26 cellular contexts compared by ENCODE assay signal in the genomic region with DNA sequence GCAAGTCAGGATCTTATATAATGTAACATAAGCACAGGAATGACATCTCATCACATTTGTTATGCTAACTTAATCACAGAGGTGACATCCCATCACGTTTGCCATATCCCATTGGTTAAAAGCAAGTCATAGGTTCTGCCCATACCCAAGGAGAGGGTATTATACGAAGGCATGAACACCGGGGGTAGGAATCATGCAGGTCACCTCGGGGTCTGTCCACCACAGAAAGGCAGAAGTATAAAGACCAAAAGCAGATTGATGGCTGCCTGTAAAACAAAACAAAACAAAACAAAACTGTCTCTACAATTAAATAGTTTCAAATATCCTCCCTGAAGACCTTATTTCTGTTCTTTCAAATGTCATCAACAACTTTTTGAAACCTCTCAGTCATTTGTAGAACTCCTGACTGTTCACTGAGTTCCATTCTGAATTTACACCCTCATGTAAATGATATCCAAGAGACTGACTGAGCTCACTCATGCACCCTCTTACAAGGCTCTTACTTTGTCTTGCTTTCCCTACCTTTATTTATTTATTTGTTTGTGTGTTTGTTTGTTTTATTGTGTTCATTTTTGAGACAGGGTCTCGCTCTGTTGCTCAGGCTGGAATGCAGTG. TPM values are rescaled to one million over a fixed set of nuclear protein-coding genes. Genes with fewer than 3 reads are reported as not detected.
DNase-seq lines count a peak whose midpoint lies in the region; ATAC-seq, FAIRE-seq and TF ChIP-seq lines count a peak whose summit lies in the region.
"Had no signal": no experiment of that assay in that cellular context is flagged by ENCODE, and none has a peak within 500 bp of the region (broad histone marks: within the 10 kb centered on the region; RNA-seq: fewer than 3 reads in every experiment).

No MANE protein-coding gene starts in this region.

- TF ChIP-seq POLR2A in GM12891 (IDR thresholded peaks at IDR 0.05; ENCODE audit: low read depth, low read length): no peak

- ATAC-seq in GM19463 (IDR thresholded peaks at IDR 0.05; ENCODE audit: unreplicated experiment) (peak; percentile 67), HG02678 (IDR thresholded peaks at IDR 0.05; ENCODE audit: unreplicated experiment) (peak; percentile 56), HG03439 (IDR thresholded peaks at IDR 0.05; ENCODE audit: unreplicated experiment) (peak; percentile 64), HG02981 (IDR thresholded peaks at IDR 0.05; ENCODE audit: unreplicated experiment) (no peak)
- ATAC-seq: activated CD8-positive, alpha-beta T cell treated with anti-CD3 and anti-CD28 coated beads, Interleukin-2, amount 10 ng/mL, durations not matched to agents 7 days and 5 days; body of pancreas; naive thymus-derived CD4-positive, alpha-beta T cell; pancreas; sciatic nerve had no signal

- H3K9me3 ChIP-seq in osteoblast (ENCODE audit: low read depth, low read length): no peaks in the 10 kb centered on the region
- H3K9me3 ChIP-seq: body of pancreas, pancreas, SJCRH30, upper lobe of left lung had no signal

- peak; percentile 40 for FAIRE-seq in GM12891 (lab: Jason Lieb, UNC)
- FAIRE-seq: GM18507, pancreas had no signal

- H3K4me3 ChIP-seq in osteoblast (ENCODE audit: insufficient read depth, low read length): no peak overlapping the region
- H3K4me3 ChIP-seq: body of pancreas, pancreas, SJCRH30, stomach, upper lobe of left lung had no signal

- no peak for DNase-seq in GM12891 (ENCODE audit: insufficient read length, low spot score)
- DNase-seq in osteoblast (ENCODE audit: insufficient read length, low spot score, missing footprints): no peak
- no peak for DNase-seq in NCI-H226
- DNase-seq in UCSD-AML1 (lab: John Stamatoyannopoulos, UW; ENCODE audit: unreplicated experiment): no peak
- DNase-seq: activated B cell treated with CpG ODN at 0.5 μM for 24 hours; activated CD8-positive, alpha-beta T cell treated with anti-CD3 and anti-CD28 coated beads, Interleukin-2, amount 10 ng/mL, durations not matched to agents 7 days and 5 days; activated T-cell treated with anti-CD3 and anti-CD28 coated beads, Interleukin-2, amount 50 U/mL, for 48 hours; body of pancreas; cortex of kidney; DMS 273 treated with DMSO at 0.1 percent for 48 hours; Kasumi-1; mesenchymal stem cell; naive thymus-derived CD4-positive, alpha-beta T cell; NCI-H1105 treated with DMSO at 0.1 percent for 48 hours; NCI-H526; pancreas; SJCRH30; stomach; upper lobe of left lung had no signal

- no peak for TF ChIP-seq CTCF in osteoblast (IDR thresholded peaks at IDR 0.05; ENCODE audit: extremely low read depth, low read depth, low read length)

- H3K36me3 ChIP-seq in osteoblast (ENCODE audit: insufficient read depth, low read length): no peaks in the 10 kb centered on the region
- H3K36me3 ChIP-seq: pancreas, SJCRH30, stomach, upper lobe of left lung had no signal

- no peaks in the 10 kb centered on the region for H3K79me2 ChIP-seq in osteoblast (ENCODE audit: insufficient read depth, low read length)

- H3K27ac ChIP-seq in osteoblast (ENCODE audit: low read depth, low read length): no peak overlapping the region
- H3K27ac ChIP-seq: body of pancreas, C4-2B, pancreas, SJCRH30, stomach, upper lobe of left lung had no signal

- peaks cover 5% of the 10 kb centered on the region for H3K27me3 ChIP-seq in osteoblast (ENCODE audit: insufficient read depth, low read length)
- H3K27me3 ChIP-seq: body of pancreas, pancreas, SJCRH30, stomach, upper lobe of left lung had no signal

- no peaks in the 10 kb centered on the region for H4K20me1 ChIP-seq in osteoblast (ENCODE audit: insufficient read depth, low read length)

- no peak overlapping the region for H3K4me2 ChIP-seq in osteoblast (ENCODE audit: insufficient read depth, low read length)

- no peaks in the 10 kb centered on the region for H3K4me1 ChIP-seq in osteoblast (ENCODE audit: insufficient read depth, low read length)
- H3K4me1 ChIP-seq: body of pancreas, pancreas, stomach, upper lobe of left lung had no signal

- no peak overlapping the region for H2AFZ ChIP-seq in osteoblast (ENCODE audit: low read length)

TF ChIP-seq in GM12891, 5 proteins besides CTCF, POLR2A, EP300 and RAD21:
- no peak for TF ChIP-seq POLR2AphosphoS5 (IDR thresholded peaks at IDR 0.05; ENCODE audit: low read depth, low read length)
- TF ChIP-seq POU2F2 (IDR thresholded peaks at IDR 0.05; ENCODE audit: low read depth, low read length): no peak
- no peak for TF ChIP-seq SPI1 (IDR thresholded peaks at IDR 0.05; ENCODE audit: low read depth, low read length)
- TF ChIP-seq TAF1 (IDR thresholded peaks at IDR 0.05; ENCODE audit: low read depth, low read length): no peak
- no peak for TF ChIP-seq PAX5 (IDR thresholded peaks at IDR 0.05; ENCODE audit: insufficient read depth, low read length, severe bottlenecking)

RNA-seq across cellular contexts. Expression of a gene that starts 22.7 kb away (rescaled TPM):
- 22.0 TPM for polyA plus RNA-seq in GM12891 (2012; ENCODE audit: low read depth, missing spikeins)
- 51.0 and 51.8 TPM in 2 replicates for total RNA-seq in osteoblast

RNA-seq across cellular contexts. Expression of a gene that starts 47.4 kb away (rescaled TPM):
- polyA plus RNA-seq in GM12891 (2012; ENCODE audit: low read depth, missing spikeins): 25.4 TPM
- total RNA-seq in osteoblast: 56.8 and 63.6 TPM in 2 replicates

RNA-seq across cellular contexts. Expression of a gene that starts 49.2 kb away (rescaled TPM):
- 3.9 TPM for polyA plus RNA-seq in GM12891 (2012; ENCODE audit: low read depth, missing spikeins)
- total RNA-seq in osteoblast: 1.8 TPM in 2 replicates
